Comparison of ENCODE assay signal across 14 cellular contexts in genomic region chr9:126752881-126753670, GRCh38. TPM values are rescaled to one million over a fixed set of nuclear protein-coding genes. Genes with fewer than 3 reads are reported as not detected.
DNase-seq lines count a peak whose midpoint lies in the region; ATAC-seq and TF ChIP-seq lines count a peak whose summit lies in the region.
"Had no signal": no experiment of that assay in that cellular context is flagged by ENCODE, and none has a peak within 500 bp of the region (broad histone marks: within the 10 kb centered on the region; RNA-seq: fewer than 3 reads in every experiment).

No MANE protein-coding gene starts in this region.

- no peak overlapping the region for H3K27ac Mint-ChIP-seq in activated T-helper 2 cell treated with anti-CD3 and anti-CD28 coated beads, Interferon-gamma antibody, Interleukin-2, Interleukin-4, amounts not matched to agents 10 μg/mL and 5 μg/mL and 100 μg/mL, durations not matched to agents 14 hours and 24 hours and 36 hours
- H3K27ac Mint-ChIP-seq: CD14-positive monocyte had no signal

- H3K27me3 Mint-ChIP-seq in activated T-helper 2 cell treated with anti-CD3 and anti-CD28 coated beads, Interferon-gamma antibody, Interleukin-2, Interleukin-4, amounts not matched to agents 10 μg/mL and 5 μg/mL and 100 μg/mL, durations not matched to agents 14 hours and 24 hours and 36 hours (ENCODE audit: low read depth), result peaks cover 6% of the 10 kb centered on the region

- H3K9me3 ChIP-seq in HEK293 (ENCODE audit: control insufficient read depth, insufficient read depth, low read depth, low read length), result no peaks in the 10 kb centered on the region
- H3K9me3 ChIP-seq in prostate gland, result no peaks in the 10 kb centered on the region
- no peaks in the 10 kb centered on the region for H3K9me3 ChIP-seq in left lung
- H3K9me3 ChIP-seq: SJCRH30 had no signal

- H3K4me3 Mint-ChIP-seq in activated T-helper 2 cell treated with anti-CD3 and anti-CD28 coated beads, Interferon-gamma antibody, Interleukin-2, Interleukin-4, amounts not matched to agents 10 μg/mL and 5 μg/mL and 100 μg/mL, durations not matched to agents 14 hours and 24 hours and 36 hours (ENCODE audit: low read depth), result no peak overlapping the region
- H3K4me3 Mint-ChIP-seq: CD14-positive monocyte had no signal

- 66% methylated on average over 10 of the region's 10 CpGs for WGBS in prostate gland

- H3K4me1 ChIP-seq in HEK293 (ENCODE audit: control insufficient read depth, insufficient read depth, low read length), result peaks cover 8% of the 10 kb centered on the region; the same call in 1 of the 2 replicates
- H3K4me1 ChIP-seq in foreskin keratinocyte, result no peaks in the 10 kb centered on the region
- peaks cover 2% of the 10 kb centered on the region for H3K4me1 ChIP-seq in prostate gland (replicated peaks)
- no peaks in the 10 kb centered on the region for H3K4me1 ChIP-seq in left lung

- no peak for TF ChIP-seq CTCF in HEK293 (tag by site-specific recombination; IDR thresholded peaks at IDR 0.05)
- TF ChIP-seq CTCF in foreskin keratinocyte (conservative IDR thresholded peaks at IDR 0.05), result no peak
- TF ChIP-seq CTCF in prostate gland (IDR thresholded peaks at IDR 0.05), result no peak
- TF ChIP-seq CTCF in left lung (IDR thresholded peaks at IDR 0.05), result no peak

- no peaks in the 10 kb centered on the region for H3K9me3 Mint-ChIP-seq in activated T-helper 2 cell treated with anti-CD3 and anti-CD28 coated beads, Interferon-gamma antibody, Interleukin-2, Interleukin-4, amounts not matched to agents 10 μg/mL and 5 μg/mL and 100 μg/mL, durations not matched to agents 14 hours and 24 hours and 36 hours
- H3K9me3 Mint-ChIP-seq: CD14-positive monocyte had no signal

- H3K36me3 ChIP-seq in HEK293 (ENCODE audit: control insufficient read depth in 2 of 2, insufficient read depth in 1 of 2, low read length in 2 of 2) (no peaks in the 10 kb centered on the region), prostate gland (no peaks in the 10 kb centered on the region), left lung (no peaks in the 10 kb centered on the region)
- H3K36me3 ChIP-seq: SJCRH30 had no signal

- H3K4me1 Mint-ChIP-seq in activated T-helper 2 cell treated with anti-CD3 and anti-CD28 coated beads, Interferon-gamma antibody, Interleukin-2, Interleukin-4, amounts not matched to agents 10 μg/mL and 5 μg/mL and 100 μg/mL, durations not matched to agents 14 hours and 24 hours and 36 hours (ENCODE audit: low read depth), result peaks cover 7% of the 10 kb centered on the region

- H3K27ac ChIP-seq in HEK293 (ENCODE audit: extremely low read depth, low read depth, low read length) (no peak overlapping the region), foreskin keratinocyte (no peak overlapping the region), prostate gland (no peak overlapping the region), left lung (no peak overlapping the region)
- H3K27ac ChIP-seq: SJCRH30 had no signal

- TF ChIP-seq POLR2A in prostate gland (IDR thresholded peaks at IDR 0.05) (no peak), GM18505 (IDR thresholded peaks at IDR 0.05; ENCODE audit: borderline replicate concordance, extremely low read depth, insufficient read depth, insufficient read length) (no peak)

- H3K27me3 ChIP-seq in foreskin keratinocyte (peaks cover 7% of the 10 kb centered on the region), prostate gland (replicated peaks; ENCODE audit: insufficient read depth) (peaks cover 2% of the 10 kb centered on the region), left lung (peaks cover 0 to 31% of the 10 kb centered on the region in 2 donors)

- no peaks in the 10 kb centered on the region for H3K36me3 Mint-ChIP-seq in activated T-helper 2 cell treated with anti-CD3 and anti-CD28 coated beads, Interferon-gamma antibody, Interleukin-2, Interleukin-4, amounts not matched to agents 10 μg/mL and 5 μg/mL and 100 μg/mL, durations not matched to agents 14 hours and 24 hours and 36 hours (ENCODE audit: low read depth)
- H3K36me3 Mint-ChIP-seq: CD14-positive monocyte had no signal

- ATAC-seq in foreskin keratinocyte (peak; percentile 67), left lung (no peak), GM18505 (IDR thresholded peaks at IDR 0.05; ENCODE audit: unreplicated experiment) (no peak), HG02642 (IDR thresholded peaks at IDR 0.05; ENCODE audit: poor library complexity, unreplicated experiment) (no peak)

- intact Hi-C loops in activated T-helper 2 cell treated with anti-CD3 and anti-CD28 coated beads, Interferon-gamma antibody, Interleukin-2, Interleukin-4, amounts not matched to agents 10 μg/mL and 5 μg/mL and 100 μg/mL, durations not matched to agents 14 hours and 24 hours and 36 hours (cut with micrococcal nuclease), result no loop called here
- intact Hi-C loops in prostate gland (cut with DNase I), result no loop called here
- intact Hi-C loops in left lung (cut with DNase I), result no loop called here

- CTCF ChIA-PET in HEK293 (lab: Yijun Ruan, JAX), result interaction anchor here (0.8 to 1.5 kb wide), 3 partner anchors 29 to 50 kb away, joined by 3 to 6 read pairs (median 4); no protein-coding TSS in a partner anchor

- H3K4me3 ChIP-seq in HEK293 (ENCODE audit: low read depth, low read length), result no peak overlapping the region
- H3K4me3 ChIP-seq in prostate gland, result no peak overlapping the region
- no peak overlapping the region for H3K4me3 ChIP-seq in left lung
- H3K4me3 ChIP-seq: SJCRH30 had no signal

- DNase-seq in activated T-helper 2 cell treated with anti-CD3 and anti-CD28 coated beads, Interferon-gamma antibody, Interleukin-2, Interleukin-4, amounts not matched to agents 10 μg/mL and 5 μg/mL and 100 μg/mL, durations not matched to agents 14 hours and 24 hours and 36 hours (ENCODE audit: low spot score), result peak; percentile 4
- DNase-seq in foreskin keratinocyte (peak; percentile 89 to 94), prostate gland (ENCODE audit: low spot score) (peak; percentile 81), left lung (no peak)
- DNase-seq: NCI-H1105; NCI-H1694; NCI-H526 treated with DMSO at 0.1 percent for 48 hours; NK-92 treated with Interleukin-12 subunit alpha and Interleukin-12 subunit beta, amount 100 ng/mL, for 24 hours; RPMI8226; SJCRH30 had no signal

- POLR2A ChIA-PET in HEK293 (lab: Yijun Ruan, JAX), result no interaction called here

TF ChIP-seq in HEK293, 187 proteins besides CTCF, POLR2A, EP300 and RAD21:
- TF ChIP-seq ZBTB8A (tag by site-specific recombination; IDR thresholded peaks at IDR 0.05) (no peak), GLIS1 (tag by site-specific recombination; IDR thresholded peaks at IDR 0.05) (peak; percentile 42; the same call in 1 of the 2 replicates), ZNF791 (tag by site-specific recombination; IDR thresholded peaks at IDR 0.05) (no peak), ZIC2 (tag by site-specific recombination; IDR thresholded peaks at IDR 0.05) (0 out of 2 replicates have a peak, but pooled peaks have one; percentile 11), BCL6B (tag by site-specific recombination; IDR thresholded peaks at IDR 0.05) (no peak), MYNN (tag by site-specific recombination; IDR thresholded peaks at IDR 0.05; ENCODE audit: borderline replicate concordance) (no peak)

RNA-seq across cellular contexts. Expression of gene ZBTB43, which starts 51.8 kb away (rescaled TPM):
- 16.4 and 22.3 TPM in 2 replicates for total RNA-seq in activated T-helper 2 cell treated with anti-CD3 and anti-CD28 coated beads, Interferon-gamma antibody, Interleukin-2, Interleukin-4, amounts not matched to agents 10 μg/mL and 5 μg/mL and 100 μg/mL, durations not matched to agents 14 hours and 24 hours and 36 hours
- 7.9 and 10.5 TPM in 2 replicates for total RNA-seq in foreskin keratinocyte
- polyA plus RNA-seq in foreskin keratinocyte, result 1.6 and 3.0 TPM in 2 replicates
- total RNA-seq in prostate gland, result 100 to 1,000 TPM in 1 of 2 donors, 10 to 100 TPM in 1; 30.0 to 118 TPM
- 10 to 100 TPM; 20.8 to 28.3 TPM for total RNA-seq in left lung

Comparison
In these comparisons a context has a peak if more than half of its experiments do, and no peak if none do; other contexts are left out.
1. DNase-seq: peak in activated T-helper 2 cell treated with anti-CD3 and anti-CD28 coated beads, Interferon-gamma antibody, Interleukin-2, Interleukin-4, amounts not matched to agents 10 μg/mL and 5 μg/mL and 100 μg/mL, durations not matched to agents 14 hours and 24 hours and 36 hours (single experiment), foreskin keratinocyte (2 of 2) and prostate gland (single experiment); none in left lung (0 of 2).